ENCODE assay signal across 1 cellular context in genomic region chr20:64079273-64080012, GRCh38.
TF ChIP-seq lines count a peak whose summit lies in the region.

A gene with protein sequence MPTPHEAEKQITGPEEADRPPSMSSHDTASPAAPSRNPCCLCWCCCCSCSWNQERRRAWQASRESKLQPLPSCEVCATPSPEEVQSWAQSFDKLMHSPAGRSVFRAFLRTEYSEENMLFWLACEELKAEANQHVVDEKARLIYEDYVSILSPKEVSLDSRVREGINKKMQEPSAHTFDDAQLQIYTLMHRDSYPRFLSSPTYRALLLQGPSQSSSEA (minus strand): TSS chr20:64079518. CDS start chr20:64076886, 2,632 bp downstream.

TF ChIP-seq in HEK293, 187 proteins besides CTCF, POLR2A, EP300 and RAD21 (continued from another document and continues in another):
- TF ChIP-seq ZNF280D (tag by site-specific recombination; IDR thresholded peaks at IDR 0.05) (no peak), YY1 (tag by site-specific recombination; IDR thresholded peaks at IDR 0.05) (no peak), ZNF184 (tag by site-specific recombination; IDR thresholded peaks at IDR 0.05) (no peak), ZNF2 (tag by site-specific recombination; IDR thresholded peaks at IDR 0.05) (no peak), OVOL3 (tag by site-specific recombination; IDR thresholded peaks at IDR 0.05) (no peak), ZNF146 (tag by site-specific recombination; IDR thresholded peaks at IDR 0.05) (0 out of 2 replicates have a peak, but pooled peaks have one; percentile 3), BCL11B (tag by site-specific recombination; IDR thresholded peaks at IDR 0.05; ENCODE audit: low read depth) (no peak), ZNF600 (tag by site-specific recombination; IDR thresholded peaks at IDR 0.05) (no peak), HOXC10 (CRISPR knock-in tag; IDR thresholded peaks at IDR 0.05) (no peak), ZNF280C (tag by site-specific recombination; IDR thresholded peaks at IDR 0.05) (no peak), SP7 (tag by site-specific recombination; IDR thresholded peaks at IDR 0.05) (0 out of 2 replicates have a peak, but pooled peaks have one; percentile 39), ZEB2 (tag by site-specific recombination; IDR thresholded peaks at IDR 0.05) (peak; percentile 52; the same call in 1 of the 2 replicates), ZNF510 (tag by site-specific recombination; IDR thresholded peaks at IDR 0.05; ENCODE audit: insufficient replicate concordance) (no peak), ZNF629 (tag by site-specific recombination; IDR thresholded peaks at IDR 0.05) (peak; percentile 37; the same call in 1 of the 2 replicates), ZNF292 (tag by site-specific recombination; IDR thresholded peaks at IDR 0.05; ENCODE audit: borderline replicate concordance, low read depth) (no peak), ZBTB20 (tag by site-specific recombination; IDR thresholded peaks at IDR 0.05) (peak; percentile 26; the same call in 1 of the 2 replicates), ZXDB (tag by site-specific recombination; IDR thresholded peaks at IDR 0.05) (no peak), ZNF366 (tag by site-specific recombination; conservative IDR thresholded peaks at IDR 0.05) (no peak), GFI1B (tag by site-specific recombination; IDR thresholded peaks at IDR 0.05) (no peak), ZNF596 (tag by site-specific recombination; IDR thresholded peaks at IDR 0.05) (no peak), KLF17 (tag by site-specific recombination; IDR thresholded peaks at IDR 0.05) (peak; percentile 96), ZNF585B (tag by site-specific recombination; IDR thresholded peaks at IDR 0.05) (no peak), ZNF274 (IDR thresholded peaks at IDR 0.05; ENCODE audit: low read length) (no peak), ZNF274 (tag by site-specific recombination; IDR thresholded peaks at IDR 0.05; ENCODE audit: borderline replicate concordance) (no peak), ZNF404 (tag by site-specific recombination; IDR thresholded peaks at IDR 0.05) (no peak), ZNF157 (tag by site-specific recombination; IDR thresholded peaks at IDR 0.05) (no peak), ZNF112 (tag by site-specific recombination; IDR thresholded peaks at IDR 0.05) (no peak), KLF1 (tag by site-specific recombination; IDR thresholded peaks at IDR 0.05) (peak; percentile 92), ZNF626 (tag by site-specific recombination; IDR thresholded peaks at IDR 0.05) (no peak), ZNF416 (tag by site-specific recombination; IDR thresholded peaks at IDR 0.05) (no peak), ZNF202 (tag by site-specific recombination; IDR thresholded peaks at IDR 0.05; ENCODE audit: borderline replicate concordance) (no peak), ZNF776 (tag by site-specific recombination; IDR thresholded peaks at IDR 0.05; ENCODE audit: borderline replicate concordance) (no peak), ZBTB17 (tag by site-specific recombination; IDR thresholded peaks at IDR 0.05) (no peak), ZNF138 (tag by site-specific recombination; IDR thresholded peaks at IDR 0.05; ENCODE audit: borderline replicate concordance) (no peak), ZNF175 (tag by site-specific recombination; IDR thresholded peaks at IDR 0.05) (no peak), BCL11A (tag by site-specific recombination; IDR thresholded peaks at IDR 0.05; ENCODE audit: low read depth) (no peak), ZNF19 (tag by site-specific recombination; IDR thresholded peaks at IDR 0.05; ENCODE audit: low read depth) (no peak)
- TF ChIP-seq, protein P1, sequence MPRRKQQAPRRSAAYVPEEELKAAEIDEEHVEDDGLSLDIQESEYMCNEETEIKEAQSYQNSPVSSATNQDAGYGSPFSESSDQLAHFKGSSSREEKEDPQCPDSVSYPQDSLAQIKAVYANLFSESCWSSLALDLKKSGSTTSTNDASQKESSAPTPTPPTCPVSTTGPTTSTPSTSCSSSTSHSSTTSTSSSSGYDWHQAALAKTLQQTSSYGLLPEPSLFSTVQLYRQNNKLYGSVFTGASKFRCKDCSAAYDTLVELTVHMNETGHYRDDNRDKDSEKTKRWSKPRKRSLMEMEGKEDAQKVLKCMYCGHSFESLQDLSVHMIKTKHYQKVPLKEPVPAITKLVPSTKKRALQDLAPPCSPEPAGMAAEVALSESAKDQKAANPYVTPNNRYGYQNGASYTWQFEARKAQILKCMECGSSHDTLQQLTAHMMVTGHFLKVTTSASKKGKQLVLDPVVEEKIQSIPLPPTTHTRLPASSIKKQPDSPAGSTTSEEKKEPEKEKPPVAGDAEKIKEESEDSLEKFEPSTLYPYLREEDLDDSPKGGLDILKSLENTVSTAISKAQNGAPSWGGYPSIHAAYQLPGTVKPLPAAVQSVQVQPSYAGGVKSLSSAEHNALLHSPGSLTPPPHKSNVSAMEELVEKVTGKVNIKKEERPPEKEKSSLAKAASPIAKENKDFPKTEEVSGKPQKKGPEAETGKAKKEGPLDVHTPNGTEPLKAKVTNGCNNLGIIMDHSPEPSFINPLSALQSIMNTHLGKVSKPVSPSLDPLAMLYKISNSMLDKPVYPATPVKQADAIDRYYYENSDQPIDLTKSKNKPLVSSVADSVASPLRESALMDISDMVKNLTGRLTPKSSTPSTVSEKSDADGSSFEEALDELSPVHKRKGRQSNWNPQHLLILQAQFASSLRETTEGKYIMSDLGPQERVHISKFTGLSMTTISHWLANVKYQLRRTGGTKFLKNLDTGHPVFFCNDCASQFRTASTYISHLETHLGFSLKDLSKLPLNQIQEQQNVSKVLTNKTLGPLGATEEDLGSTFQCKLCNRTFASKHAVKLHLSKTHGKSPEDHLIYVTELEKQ (tag by site-specific recombination; IDR thresholded peaks at IDR 0.05; ENCODE audit: borderline replicate concordance) = no peak
- TF ChIP-seq, protein P2, sequence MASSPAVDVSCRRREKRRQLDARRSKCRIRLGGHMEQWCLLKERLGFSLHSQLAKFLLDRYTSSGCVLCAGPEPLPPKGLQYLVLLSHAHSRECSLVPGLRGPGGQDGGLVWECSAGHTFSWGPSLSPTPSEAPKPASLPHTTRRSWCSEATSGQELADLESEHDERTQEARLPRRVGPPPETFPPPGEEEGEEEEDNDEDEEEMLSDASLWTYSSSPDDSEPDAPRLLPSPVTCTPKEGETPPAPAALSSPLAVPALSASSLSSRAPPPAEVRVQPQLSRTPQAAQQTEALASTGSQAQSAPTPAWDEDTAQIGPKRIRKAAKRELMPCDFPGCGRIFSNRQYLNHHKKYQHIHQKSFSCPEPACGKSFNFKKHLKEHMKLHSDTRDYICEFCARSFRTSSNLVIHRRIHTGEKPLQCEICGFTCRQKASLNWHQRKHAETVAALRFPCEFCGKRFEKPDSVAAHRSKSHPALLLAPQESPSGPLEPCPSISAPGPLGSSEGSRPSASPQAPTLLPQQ (tag by site-specific recombination; IDR thresholded peaks at IDR 0.05) = peak; percentile 95
- TF ChIP-seq, protein P3, sequence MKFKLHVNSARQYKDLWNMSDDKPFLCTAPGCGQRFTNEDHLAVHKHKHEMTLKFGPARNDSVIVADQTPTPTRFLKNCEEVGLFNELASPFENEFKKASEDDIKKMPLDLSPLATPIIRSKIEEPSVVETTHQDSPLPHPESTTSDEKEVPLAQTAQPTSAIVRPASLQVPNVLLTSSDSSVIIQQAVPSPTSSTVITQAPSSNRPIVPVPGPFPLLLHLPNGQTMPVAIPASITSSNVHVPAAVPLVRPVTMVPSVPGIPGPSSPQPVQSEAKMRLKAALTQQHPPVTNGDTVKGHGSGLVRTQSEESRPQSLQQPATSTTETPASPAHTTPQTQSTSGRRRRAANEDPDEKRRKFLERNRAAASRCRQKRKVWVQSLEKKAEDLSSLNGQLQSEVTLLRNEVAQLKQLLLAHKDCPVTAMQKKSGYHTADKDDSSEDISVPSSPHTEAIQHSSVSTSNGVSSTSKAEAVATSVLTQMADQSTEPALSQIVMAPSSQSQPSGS (tag by site-specific recombination; IDR thresholded peaks at IDR 0.05; ENCODE audit: low read depth) = no peak
- TF ChIP-seq, protein P4, sequence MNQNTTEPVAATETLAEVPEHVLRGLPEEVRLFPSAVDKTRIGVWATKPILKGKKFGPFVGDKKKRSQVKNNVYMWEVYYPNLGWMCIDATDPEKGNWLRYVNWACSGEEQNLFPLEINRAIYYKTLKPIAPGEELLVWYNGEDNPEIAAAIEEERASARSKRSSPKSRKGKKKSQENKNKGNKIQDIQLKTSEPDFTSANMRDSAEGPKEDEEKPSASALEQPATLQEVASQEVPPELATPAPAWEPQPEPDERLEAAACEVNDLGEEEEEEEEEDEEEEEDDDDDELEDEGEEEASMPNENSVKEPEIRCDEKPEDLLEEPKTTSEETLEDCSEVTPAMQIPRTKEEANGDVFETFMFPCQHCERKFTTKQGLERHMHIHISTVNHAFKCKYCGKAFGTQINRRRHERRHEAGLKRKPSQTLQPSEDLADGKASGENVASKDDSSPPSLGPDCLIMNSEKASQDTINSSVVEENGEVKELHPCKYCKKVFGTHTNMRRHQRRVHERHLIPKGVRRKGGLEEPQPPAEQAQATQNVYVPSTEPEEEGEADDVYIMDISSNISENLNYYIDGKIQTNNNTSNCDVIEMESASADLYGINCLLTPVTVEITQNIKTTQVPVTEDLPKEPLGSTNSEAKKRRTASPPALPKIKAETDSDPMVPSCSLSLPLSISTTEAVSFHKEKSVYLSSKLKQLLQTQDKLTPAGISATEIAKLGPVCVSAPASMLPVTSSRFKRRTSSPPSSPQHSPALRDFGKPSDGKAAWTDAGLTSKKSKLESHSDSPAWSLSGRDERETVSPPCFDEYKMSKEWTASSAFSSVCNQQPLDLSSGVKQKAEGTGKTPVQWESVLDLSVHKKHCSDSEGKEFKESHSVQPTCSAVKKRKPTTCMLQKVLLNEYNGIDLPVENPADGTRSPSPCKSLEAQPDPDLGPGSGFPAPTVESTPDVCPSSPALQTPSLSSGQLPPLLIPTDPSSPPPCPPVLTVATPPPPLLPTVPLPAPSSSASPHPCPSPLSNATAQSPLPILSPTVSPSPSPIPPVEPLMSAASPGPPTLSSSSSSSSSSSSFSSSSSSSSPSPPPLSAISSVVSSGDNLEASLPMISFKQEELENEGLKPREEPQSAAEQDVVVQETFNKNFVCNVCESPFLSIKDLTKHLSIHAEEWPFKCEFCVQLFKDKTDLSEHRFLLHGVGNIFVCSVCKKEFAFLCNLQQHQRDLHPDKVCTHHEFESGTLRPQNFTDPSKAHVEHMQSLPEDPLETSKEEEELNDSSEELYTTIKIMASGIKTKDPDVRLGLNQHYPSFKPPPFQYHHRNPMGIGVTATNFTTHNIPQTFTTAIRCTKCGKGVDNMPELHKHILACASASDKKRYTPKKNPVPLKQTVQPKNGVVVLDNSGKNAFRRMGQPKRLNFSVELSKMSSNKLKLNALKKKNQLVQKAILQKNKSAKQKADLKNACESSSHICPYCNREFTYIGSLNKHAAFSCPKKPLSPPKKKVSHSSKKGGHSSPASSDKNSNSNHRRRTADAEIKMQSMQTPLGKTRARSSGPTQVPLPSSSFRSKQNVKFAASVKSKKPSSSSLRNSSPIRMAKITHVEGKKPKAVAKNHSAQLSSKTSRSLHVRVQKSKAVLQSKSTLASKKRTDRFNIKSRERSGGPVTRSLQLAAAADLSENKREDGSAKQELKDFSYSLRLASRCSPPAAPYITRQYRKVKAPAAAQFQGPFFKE (tag by site-specific recombination; IDR thresholded peaks at IDR 0.05; ENCODE audit: borderline replicate concordance) = no peak
- TF ChIP-seq, protein P5, sequence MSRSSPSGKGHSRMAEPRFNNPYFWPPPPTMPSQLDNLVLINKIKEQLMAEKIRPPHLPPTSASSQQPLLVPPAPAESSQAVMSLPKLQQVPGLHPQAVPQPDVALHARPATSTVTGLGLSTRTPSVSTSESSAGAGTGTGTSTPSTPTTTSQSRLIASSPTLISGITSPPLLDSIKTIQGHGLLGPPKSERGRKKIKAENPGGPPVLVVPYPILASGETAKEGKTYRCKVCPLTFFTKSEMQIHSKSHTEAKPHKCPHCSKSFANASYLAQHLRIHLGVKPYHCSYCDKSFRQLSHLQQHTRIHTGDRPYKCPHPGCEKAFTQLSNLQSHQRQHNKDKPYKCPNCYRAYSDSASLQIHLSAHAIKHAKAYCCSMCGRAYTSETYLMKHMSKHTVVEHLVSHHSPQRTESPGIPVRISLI (tag by site-specific recombination; IDR thresholded peaks at IDR 0.05) = no peak
